ENCODE assay signal across 9 cellular contexts in genomic region chr2:70514612-70515055, GRCh38. TPM values are rescaled to one million over a fixed set of nuclear protein-coding genes. Genes with fewer than 3 reads are reported as not detected.
A peak's percentile ranks its signal among the peaks of the same experiment; 100 is the strongest.
DNase-seq lines count a peak whose midpoint lies in the region; ATAC-seq, FAIRE-seq and TF ChIP-seq lines count a peak whose summit lies in the region.
"Had no signal": no experiment of that assay in that cellular context is flagged by ENCODE, and none has a peak within 500 bp of the region (broad histone marks: within the 10 kb centered on the region; RNA-seq: fewer than 3 reads in every experiment).

No MANE protein-coding gene starts in this region.

- no peak overlapping the region for H3K4me2 ChIP-seq in keratinocyte (ENCODE audit: control insufficient read depth, extremely low read depth, insufficient read depth, low read depth, low read length)

- intact Hi-C loops in Right ventricle myocardium inferior (cut with DNase I), result no loop called here
- intact Hi-C loops in aorta (cut with DNase I), result no loop called here

- peak; percentile 35 for ATAC-seq in Right ventricle myocardium inferior
- no peak for ATAC-seq in aorta (ENCODE audit: low FRiP score)

- dilution Hi-C loops in keratinocyte (cut with MboI; ENCODE audit: extremely low pct_ligation_motif_present, low sequenced_read_pairs), result no loop called here

- H3K27me3 ChIP-seq in right atrium auricular region (no peaks in the 10 kb centered on the region), keratinocyte (ENCODE audit: control insufficient read depth, extremely low read depth, insufficient read depth, low read length) (no peaks in the 10 kb centered on the region), aorta (ENCODE audit: control insufficient read depth in 1 of 2, insufficient read depth in 2 of 2, low read length in 1 of 2) (no peaks in the 10 kb centered on the region)

- no peak overlapping the region for H3K4me3 ChIP-seq in right atrium auricular region
- H3K4me3 ChIP-seq in keratinocyte (ENCODE audit: control insufficient read depth in 2 of 3, extremely low read depth in 1 of 3, insufficient read depth in 2 of 3, low read depth in 1 of 3, low read length in 3 of 3), result no peak overlapping the region
- H3K4me3 ChIP-seq in aorta (ENCODE audit: low read length in 2 of 2), result no peak overlapping the region

- TF ChIP-seq CTCF in right atrium auricular region (IDR thresholded peaks at IDR 0.05) (no peak), keratinocyte (optimal IDR thresholded peaks at IDR 0.05 in 1 of 3, IDR thresholded peaks at IDR 0.05 in 1 of 3, conservative IDR thresholded peaks at IDR 0.05 in 1 of 3; ENCODE audit: extremely low read depth in 1 of 3, insufficient read depth in 2 of 3, low read length in 3 of 3) (no peak)

- peak; percentile 5 for FAIRE-seq in keratinocyte (lab: Jason Lieb, UNC)

- no peak overlapping the region for H3K27ac ChIP-seq in right atrium auricular region
- H3K27ac ChIP-seq in keratinocyte (ENCODE audit: control insufficient read depth, insufficient read depth, low read length), result peak overlapping the region; percentile 19
- H3K27ac ChIP-seq in aorta (ENCODE audit: low read depth in 1 of 2, low read length in 2 of 2), result no peak overlapping the region

- peak overlapping the region; percentile 9 for H3K9ac ChIP-seq in keratinocyte (ENCODE audit: control insufficient read depth, extremely low read depth, insufficient read depth, low read length)

- H3K79me2 ChIP-seq in keratinocyte (ENCODE audit: control insufficient read depth, insufficient read depth, low read length), result peaks cover 99% of the 10 kb centered on the region

- DNase-seq in Right ventricle myocardium inferior (ENCODE audit: missing footprints), result peak; percentile 71
- DNase-seq in right atrium auricular region (ENCODE audit: low spot score), result no peak
- DNase-seq in NCI-H748 treated with DMSO at 0.1 percent for 48 hours (lab: John Stamatoyannopoulos, UW), result peak; percentile 18
- DNase-seq in keratinocyte (ENCODE audit: low read depth, low spot score), result no peak
- no peak for DNase-seq in aorta
- no peak for DNase-seq in COLO829 (ENCODE audit: low spot score)
- no peak for DNase-seq in NK-92 treated with Interleukin-12 subunit alpha and Interleukin-12 subunit beta, amount 100 ng/mL, for 24 hours (lab: John Stamatoyannopoulos, UW)
- no peak for DNase-seq in iPS-NIHi7 (ENCODE audit: extremely low spot score)

- no peak overlapping the region for H2AFZ ChIP-seq in keratinocyte (ENCODE audit: control insufficient read depth, low read length)

- H3K9me1 ChIP-seq in keratinocyte (ENCODE audit: control insufficient read depth, extremely low read depth, insufficient read depth, low read length), result peaks cover 27% of the 10 kb centered on the region

- H3K9me3 ChIP-seq in right atrium auricular region (no peaks in the 10 kb centered on the region), keratinocyte (ENCODE audit: control insufficient read depth, low read depth, low read length) (no peaks in the 10 kb centered on the region), aorta (ENCODE audit: control insufficient read depth, low read length) (no peaks in the 10 kb centered on the region)

- peaks cover 42% of the 10 kb centered on the region for H4K20me1 ChIP-seq in keratinocyte (ENCODE audit: control insufficient read depth, extremely low read depth, insufficient read depth, low read length)

- no peaks in the 10 kb centered on the region for H3K4me1 ChIP-seq in right atrium auricular region
- peaks cover 64% of the 10 kb centered on the region for H3K4me1 ChIP-seq in keratinocyte (ENCODE audit: control insufficient read depth, extremely low read depth, insufficient read depth, low read length)
- no peaks in the 10 kb centered on the region for H3K4me1 ChIP-seq in aorta (ENCODE audit: control insufficient read depth in 1 of 2, insufficient read depth in 2 of 2, low read length in 2 of 2)

- H3K36me3 ChIP-seq in right atrium auricular region (no peaks in the 10 kb centered on the region), keratinocyte (ENCODE audit: control insufficient read depth in 2 of 2, extremely low read depth in 1 of 2, insufficient read depth in 2 of 2, low read length in 2 of 2) (peaks cover 14 to 61% of the 10 kb centered on the region in 2 experiments), aorta (ENCODE audit: control insufficient read depth in 1 of 2, insufficient read depth in 2 of 2, low read length in 1 of 2) (no peaks in the 10 kb centered on the region)

- 53 to 57% methylated on average over 14 to 15 of the region's 15 CpGs for WGBS in aorta, 2 donors

RNA-seq across cellular contexts. Expression of gene TGFA, which starts 39.0 kb away (rescaled TPM):
- 1.0 TPM for total RNA-seq in Right ventricle myocardium inferior
- total RNA-seq in right atrium auricular region, result 1 to 10 TPM in 1 of 2 donors, under 1 TPM in 1; 0.24 to 1.7 TPM
- polyA plus RNA-seq in keratinocyte, result 26.6 to 71.8 TPM (median 51.7 TPM) in 3 replicates
- polyA plus RNA-seq in keratinocyte (2011; ENCODE audit: low read depth), result 45.8 TPM
- 35.1 and 39.9 TPM in 2 replicates for polyA plus RNA-seq in keratinocyte (2011; cell fraction: cytosol; rRNA removed)
- polyA plus RNA-seq in keratinocyte (2011; cell fraction: nucleus; rRNA removed), result 46.4 and 47.9 TPM in 2 replicates
- polyA plus RNA-seq in keratinocyte (2012; ENCODE audit: low replicate concordance), result 45.8 and 70.2 TPM in 2 replicates
- 42.6 to 126 TPM (median 65.6 TPM) in 3 replicates for polyA minus RNA-seq in keratinocyte
- polyA minus RNA-seq in keratinocyte (2011; cell fraction: cytosol; rRNA and poly(A)+ RNA removed), result 76.2 TPM
- polyA minus RNA-seq in keratinocyte (2011; cell fraction: nucleus; rRNA and poly(A)+ RNA removed), result 66.3 and 93.9 TPM in 2 replicates
- 1 to 10 TPM; 2.0 to 2.5 TPM for total RNA-seq in aorta
- 1 to 10 TPM in 1 of 2 donors, under 1 TPM in 1; 0.13 to 1.3 TPM for polyA plus RNA-seq in aorta
- total RNA-seq: LHCN-M2 had no signal

Comparison
In these comparisons a context has a peak if more than half of its experiments do, and no peak if none do; other contexts are left out.
1. DNase-seq: peak in Right ventricle myocardium inferior (single experiment) and NCI-H748 treated with DMSO at 0.1 percent for 48 hours (single experiment); none in right atrium auricular region (single experiment), keratinocyte (single experiment), aorta (0 of 2), COLO829 (single experiment), NK-92 treated with Interleukin-12 subunit alpha and Interleukin-12 subunit beta, amount 100 ng/mL, for 24 hours (single experiment) and iPS-NIHi7 (single experiment).